In genomic region chr10:77006836-77007511, GRCh38 we compare ENCODE assay signal across 26 cellular contexts.
A peak's percentile ranks its signal among the peaks of the same experiment; 100 is the strongest.
DNase-seq lines count a peak whose midpoint lies in the region; ATAC-seq, FAIRE-seq and TF ChIP-seq lines count a peak whose summit lies in the region.
"Had no signal": no experiment of that assay in that cellular context is flagged by ENCODE, and none has a peak within 500 bp of the region (broad histone marks: within the 10 kb centered on the region; RNA-seq: fewer than 3 reads in every experiment).

No MANE protein-coding gene starts in this region.

- no peaks in the 10 kb centered on the region for H3K27me3 ChIP-seq in foreskin keratinocyte
- H3K27me3 ChIP-seq: adrenal gland, BLaER1, gastrocnemius medialis had no signal

- no peaks in the 10 kb centered on the region for H3K4me1 ChIP-seq in foreskin keratinocyte
- H3K4me1 ChIP-seq: adrenal gland, psoas muscle had no signal

- TF ChIP-seq POLR2A in GM12891 (IDR thresholded peaks at IDR 0.05; ENCODE audit: low read depth, low read length) (no peak), lower leg skin (IDR thresholded peaks at IDR 0.05) (no peak)

- FAIRE-seq in GM12891 (lab: Jason Lieb, UNC), result peak; percentile 9
- FAIRE-seq: K562 had no signal

- H3K4me3 ChIP-seq in astrocyte of the spinal cord (ENCODE audit: low read depth, low read length) (no peak overlapping the region), lower leg skin (ENCODE audit: low read depth, poor library complexity, severe bottlenecking) (no peak overlapping the region)
- H3K4me3 ChIP-seq: adrenal gland, BLaER1, gastrocnemius medialis, K562, psoas muscle, SK-N-MC had no signal

- peak; percentile 33 for ATAC-seq in HG03039 (IDR thresholded peaks at IDR 0.05; ENCODE audit: unreplicated experiment)
- ATAC-seq in foreskin keratinocyte, result peak; percentile 92
- no peak for ATAC-seq in HG03354 (IDR thresholded peaks at IDR 0.05; ENCODE audit: poor library complexity, severe bottlenecking, unreplicated experiment)
- ATAC-seq: activated T-cell treated with anti-CD3 and anti-CD28 coated beads, Interleukin-2, amount 50 U/mL, for 4 hours; gastrocnemius medialis; K562; psoas muscle had no signal

- intact Hi-C loops in lower leg skin (cut with DNase I; ENCODE audit: low total_unique reads), result no loop called here

- in situ Hi-C loops in astrocyte of the spinal cord (cut with HindIII; ENCODE audit: low sequenced_read_pairs) (no loop called here), GM13977 (cut with MboI; ENCODE audit: low pct_unique_long_range_greater_than_20kb, low sequenced_read_pairs, unreplicated experiment) (no loop called here)

- DNase-seq in GM12891 (ENCODE audit: insufficient read length, low spot score) (no peak), astrocyte of the spinal cord (ENCODE audit: low read depth, low spot score) (peak; percentile 8), foreskin keratinocyte (peak; percentile 97 to 98), NCI-H187 (lab: John Stamatoyannopoulos, UW) (no peak), lower leg skin (ENCODE audit: low spot score in 2 of 2) (no peak), GM13977 (ENCODE audit: low spot score) (no peak)
- DNase-seq: activated CD4-positive, alpha-beta T cell treated with anti-CD3 and anti-CD28 coated beads for 4 hours; activated naive CD4-positive, alpha-beta T cell treated with Interleukin-2 at 50 U/mL for 16 hours; activated T-cell treated with anti-CD3 and anti-CD28 coated beads, Interleukin-2, amount 50 U/mL, for 4 hours; adrenal gland; COR-L47; DMS79; gastrocnemius medialis; HFFc6; NCI-H1436; NCI-H2107; NCI-H748 treated with DMSO at 0.1 percent for 48 hours; psoas muscle; stimulated activated CD4-positive, alpha-beta T cell treated with anti-CD3 and anti-CD28 coated beads, Interleukin-15, amount 100 ng/mL, for 24 hours; stimulated activated naive B cell treated with anti-CD40 and anti-IgM and Interleukin-4, amounts not matched to agents 10 μg/mL and 1 μg/mL and 100 μg/mL, for 72 hours; T-helper 2 cell had no signal

- 65 to 72% methylated on average over 2 of the region's 2 CpGs for WGBS in lower leg skin, 2 donors

- TF ChIP-seq CTCF in astrocyte of the spinal cord (IDR thresholded peaks at IDR 0.05; ENCODE audit: low read depth, low read length) (no peak), foreskin keratinocyte (conservative IDR thresholded peaks at IDR 0.05) (no peak), lower leg skin (IDR thresholded peaks at IDR 0.05) (no peak), GM13977 (IDR thresholded peaks at IDR 0.05; ENCODE audit: extremely low read depth, insufficient read depth, missing control alignments) (no peak)

- no peak overlapping the region for H3K27ac ChIP-seq in foreskin keratinocyte
- H3K27ac ChIP-seq: adrenal gland, BLaER1, gastrocnemius medialis, psoas muscle, SK-N-MC had no signal

TF ChIP-seq in GM12891, 5 proteins besides CTCF, POLR2A, EP300 and RAD21:
- no peak for TF ChIP-seq POLR2AphosphoS5 (IDR thresholded peaks at IDR 0.05; ENCODE audit: low read depth, low read length)
- no peak for TF ChIP-seq TAF1 (IDR thresholded peaks at IDR 0.05; ENCODE audit: low read depth, low read length)
- TF ChIP-seq PAX5 (IDR thresholded peaks at IDR 0.05; ENCODE audit: insufficient read depth, low read length, severe bottlenecking), result no peak
- no peak for TF ChIP-seq POU2F2 (IDR thresholded peaks at IDR 0.05; ENCODE audit: low read depth, low read length)
- TF ChIP-seq SPI1 (IDR thresholded peaks at IDR 0.05; ENCODE audit: low read depth, low read length), result no peak

Comparison
In these comparisons a context has a peak if more than half of its experiments do, and no peak if none do; other contexts are left out.
1. DNase-seq: peak in astrocyte of the spinal cord (single experiment) and foreskin keratinocyte (2 of 2); none in GM12891 (single experiment), NCI-H187 (0 of 2), lower leg skin (0 of 2) and GM13977 (single experiment).